Comparison of ENCODE assay signal across 7 cellular contexts in genomic region chr5:139848508-139849100, GRCh38. TPM values are rescaled to one million over a fixed set of nuclear protein-coding genes. Genes with fewer than 3 reads are reported as not detected.
A peak's percentile ranks its signal among the peaks of the same experiment; 100 is the strongest.
DNase-seq lines count a peak whose midpoint lies in the region; TF ChIP-seq lines count a peak whose summit lies in the region.

No MANE protein-coding gene starts in this region.

- H3K4me3 ChIP-seq in H7 (ENCODE audit: insufficient read depth, low read depth, low read length), result peak overlapping the region; percentile 55
- 0 out of 2 replicates have a peak overlapping the region, but pooled peaks have one; percentile 8 for H3K4me3 ChIP-seq in WI38 (ENCODE audit: low read depth, low read length)
- H3K4me3 ChIP-seq in endodermal cell (ENCODE audit: low read length), result peak overlapping the region; percentile 75

- peak overlapping the region; percentile 40 for H3K4me3 Mint-ChIP-seq in endodermal cell
- H3K4me3 Mint-ChIP-seq in osteocyte (ENCODE audit: unreplicated experiment), result peak overlapping the region; percentile 61

- peaks cover 71% of the 10 kb centered on the region for H3K27me3 Mint-ChIP-seq in endodermal cell (ENCODE audit: insufficient read depth)
- H3K27me3 Mint-ChIP-seq in osteocyte (ENCODE audit: unreplicated experiment), result peaks cover 36% of the 10 kb centered on the region

- WGBS in endodermal cell (ENCODE audit: insufficient coverage in 1 of 2, insufficient read length in 1 of 2), 2 experiments, result 18 to 59% methylated on average over 7 to 38 of the region's 43 CpGs

- H3K4me1 ChIP-seq in endodermal cell (ENCODE audit: control insufficient read depth, insufficient read depth, low read length), result no peaks in the 10 kb centered on the region

- H3K4me1 Mint-ChIP-seq in endodermal cell (peaks cover 6% of the 10 kb centered on the region), osteocyte (ENCODE audit: unreplicated experiment) (peaks cover 3% of the 10 kb centered on the region)

- no peaks in the 10 kb centered on the region for H3K36me3 ChIP-seq in H7 (replicated peaks; ENCODE audit: control insufficient read depth, insufficient read depth, low read length)
- H3K36me3 ChIP-seq in endodermal cell (ENCODE audit: control insufficient read depth, insufficient read depth, low read length), result no peaks in the 10 kb centered on the region

- no peak overlapping the region for H3K27ac ChIP-seq in endodermal cell (ENCODE audit: low read depth, low read length)

- no peak overlapping the region for H3K27ac Mint-ChIP-seq in endodermal cell
- H3K27ac Mint-ChIP-seq in osteocyte (ENCODE audit: unreplicated experiment), result no peak overlapping the region

- H3K27me3 ChIP-seq in H7 (ENCODE audit: control insufficient read depth, insufficient read depth, low read length) (peaks cover 51% of the 10 kb centered on the region), endodermal cell (ENCODE audit: control insufficient read depth, insufficient read depth, low read length, poor library complexity, severe bottlenecking) (peaks cover 50% of the 10 kb centered on the region)

- TF ChIP-seq CTCF in WI38 (IDR thresholded peaks at IDR 0.05; ENCODE audit: low read depth, low read length) (no peak), endodermal cell (conservative IDR thresholded peaks at IDR 0.05) (no peak), osteocyte (IDR thresholded peaks at IDR 0.05) (no peak)

- H3K9ac ChIP-seq in endodermal cell (ENCODE audit: extremely low read depth, low read length, poor library complexity, severe bottlenecking), result no peak overlapping the region

- no peaks in the 10 kb centered on the region for H3K9me3 ChIP-seq in endodermal cell (ENCODE audit: control insufficient read depth, low read length)

- DNase-seq in H7 (peak; percentile 93), endodermal cell (no peak), osteocyte (ENCODE audit: extremely low spot score, unreplicated experiment) (no peak), HK-2 (ENCODE audit: unreplicated experiment) (no peak), COR-L47 (lab: John Stamatoyannopoulos, UW) (no peak), AG20443 (ENCODE audit: low spot score) (no peak)

- peaks cover 10% of the 10 kb centered on the region for H3K36me3 Mint-ChIP-seq in endodermal cell (ENCODE audit: low read depth)
- H3K36me3 Mint-ChIP-seq in osteocyte (ENCODE audit: unreplicated experiment), result no peaks in the 10 kb centered on the region

- no peaks in the 10 kb centered on the region for H3K9me3 Mint-ChIP-seq in endodermal cell
- no peaks in the 10 kb centered on the region for H3K9me3 Mint-ChIP-seq in osteocyte (ENCODE audit: unreplicated experiment)

RNA-seq across cellular contexts. Expression of gene PSD2, which starts 53.0 kb away (rescaled TPM):
- total RNA-seq in H7 (2014; rRNA removed; shearing (Covaris generic)), result 0.10 and 0.33 TPM in 2 replicates
- total RNA-seq in endodermal cell (1 to 10 TPM in 1 of 2 donors, under 1 TPM in 1; 0.55 to 2.5 TPM), osteocyte (0.57 and 0.62 TPM in 2 replicates)
- polyA plus RNA-seq in endodermal cell (2013, experiment 1 of 2), result 2.0 TPM
- polyA plus RNA-seq in endodermal cell (2013, experiment 2 of 2), result 2.0 TPM

Comparison
In these comparisons a context has a peak if more than half of its experiments do, and no peak if none do; other contexts are left out.
1. H3K4me3 ChIP-seq: peak in every context shown above with its lines; median percentile 75 in endodermal cell; 55 in H7; 8 in WI38.